Comparison of ENCODE assay signal across 8 cellular contexts in genomic region chr3:149659173-149659468, GRCh38. TPM values are rescaled to one million over a fixed set of nuclear protein-coding genes. Genes with fewer than 3 reads are reported as not detected.
A peak's percentile ranks its signal among the peaks of the same experiment; 100 is the strongest.
DNase-seq lines count a peak whose midpoint lies in the region; ATAC-seq and TF ChIP-seq lines count a peak whose summit lies in the region.

No MANE protein-coding gene starts in this region.

- H3K27ac Mint-ChIP-seq in activated CD8-positive, alpha-beta T cell treated with anti-CD3 and anti-CD28 coated beads, Interleukin-2, amount 10 ng/mL, durations not matched to agents 7 days and 5 days = no peak overlapping the region

- peaks cover 54% of the 10 kb centered on the region for H3K27me3 Mint-ChIP-seq in activated CD8-positive, alpha-beta T cell treated with anti-CD3 and anti-CD28 coated beads, Interleukin-2, amount 10 ng/mL, durations not matched to agents 7 days and 5 days (ENCODE audit: low read depth)

- POLR2A ChIA-PET in activated CD8-positive, alpha-beta T cell treated with anti-CD3 and anti-CD28 coated beads, Interleukin-2, amount 10 ng/mL, durations not matched to agents 7 days and 5 days (lab: Charles Lee) = no interaction called here
- POLR2A ChIA-PET in HEK293T (lab: Yijun Ruan, JAX) = interaction anchor here (1.5 to 2.0 kb wide), 5 partner anchors 11 to 86 kb away, joined by 3 to 10 read pairs (median 7); no protein-coding TSS in a partner anchor

- H2AFZ ChIP-seq in Karpas-422 (ENCODE audit: low read length) = no peak overlapping the region

- H3K9me3 ChIP-seq in iPS-15b (ENCODE audit: control insufficient read depth, insufficient read depth, low read length) = no peaks in the 10 kb centered on the region
- H3K9me3 ChIP-seq in skeletal muscle tissue (ENCODE audit: control insufficient read depth in 3 of 3, low read length in 3 of 3) = no peaks in the 10 kb centered on the region
- H3K9me3 ChIP-seq in Karpas-422 (ENCODE audit: low read length) = no peaks in the 10 kb centered on the region

- H3K4me1 ChIP-seq in iPS-15b (ENCODE audit: control insufficient read depth, insufficient read depth, low read length) = peaks cover 21% of the 10 kb centered on the region
- peaks cover 15 to 36% (median 28%) of the 10 kb centered on the region in 3 donors for H3K4me1 ChIP-seq in skeletal muscle tissue (ENCODE audit: control insufficient read depth in 3 of 3, insufficient read depth in 3 of 3, low read length in 3 of 3)
- no peaks in the 10 kb centered on the region for H3K4me1 ChIP-seq in Karpas-422 (ENCODE audit: low read length)

- CTCF ChIA-PET in activated CD8-positive, alpha-beta T cell treated with anti-CD3 and anti-CD28 coated beads, Interleukin-2, amount 10 ng/mL, durations not matched to agents 7 days and 5 days (lab: Charles Lee) = interaction anchor here (1.2 to 2.6 kb wide), 2 partner anchors 90 to 132 kb away, joined by 4 to 10 read pairs; no protein-coding TSS in a partner anchor
- CTCF ChIA-PET in HEK293T (lab: Yijun Ruan, JAX) = interaction anchor here (2.2 kb wide), 1 partner anchor 91 kb away, joined by 5 read pairs; no protein-coding TSS in a partner anchor

- H3K36me3 ChIP-seq in H7 (replicated peaks; ENCODE audit: control insufficient read depth, insufficient read depth, low read length) (no peaks in the 10 kb centered on the region), iPS-15b (ENCODE audit: control insufficient read depth, insufficient read depth, low read length) (no peaks in the 10 kb centered on the region), skeletal muscle tissue (ENCODE audit: control insufficient read depth in 3 of 3, insufficient read depth in 3 of 3, low read length in 3 of 3) (peaks cover 0 to 3% (median 0%) of the 10 kb centered on the region in 3 donors), Karpas-422 (ENCODE audit: insufficient read depth, low read length) (no peaks in the 10 kb centered on the region)

- no peaks in the 10 kb centered on the region for H3K9me3 Mint-ChIP-seq in activated CD8-positive, alpha-beta T cell treated with anti-CD3 and anti-CD28 coated beads, Interleukin-2, amount 10 ng/mL, durations not matched to agents 7 days and 5 days (ENCODE audit: insufficient read depth)

- peaks cover 13% of the 10 kb centered on the region for H3K4me1 Mint-ChIP-seq in activated CD8-positive, alpha-beta T cell treated with anti-CD3 and anti-CD28 coated beads, Interleukin-2, amount 10 ng/mL, durations not matched to agents 7 days and 5 days (ENCODE audit: low read depth)

- H3K9me2 ChIP-seq in Karpas-422 (replicated peaks; ENCODE audit: insufficient read depth, low read length) = no peaks in the 10 kb centered on the region

- DNase-seq in H7 = no peak
- no peak for DNase-seq in activated CD8-positive, alpha-beta T cell treated with anti-CD3 and anti-CD28 coated beads, Interleukin-2, amount 10 ng/mL, durations not matched to agents 7 days and 5 days
- no peak for DNase-seq in SHP77 (lab: John Stamatoyannopoulos, UW)
- DNase-seq in HEK293T (ENCODE audit: extremely low spot score) = no peak
- no peak for DNase-seq in Karpas-422

- H4K20me1 ChIP-seq in Karpas-422 (ENCODE audit: insufficient read depth, low read depth, low read length) = no peaks in the 10 kb centered on the region

- no peaks in the 10 kb centered on the region for H3K79me2 ChIP-seq in Karpas-422 (ENCODE audit: low read length)

- no peak for ATAC-seq in activated CD8-positive, alpha-beta T cell treated with anti-CD3 and anti-CD28 coated beads, Interleukin-2, amount 10 ng/mL, durations not matched to agents 7 days and 5 days
- ATAC-seq in GM18858 (IDR thresholded peaks at IDR 0.05; ENCODE audit: unreplicated experiment) = no peak

- H3K4me3 ChIP-seq in H7 (ENCODE audit: insufficient read depth, low read depth, low read length) (peak overlapping the region; percentile 89; the same call in 1 of the 2 replicates), iPS-15b (ENCODE audit: low read depth, low read length) (peak overlapping the region; percentile 94), skeletal muscle tissue (ENCODE audit: low read length in 3 of 3) (peak overlapping the region in 2 of 3 donors; percentile 89 to 95), Karpas-422 (ENCODE audit: low read length) (no peak overlapping the region)

- no peaks in the 10 kb centered on the region for H3K36me3 Mint-ChIP-seq in activated CD8-positive, alpha-beta T cell treated with anti-CD3 and anti-CD28 coated beads, Interleukin-2, amount 10 ng/mL, durations not matched to agents 7 days and 5 days (ENCODE audit: low read depth)

- H3K27ac ChIP-seq in skeletal muscle tissue (ENCODE audit: low read depth, low read length) (peak overlapping the region; percentile 99), Karpas-422 (ENCODE audit: low read length) (no peak overlapping the region)

- no peak overlapping the region for H3K4me2 ChIP-seq in Karpas-422 (ENCODE audit: low read depth, low read length, poor library complexity, severe bottlenecking)

- H3K4me3 Mint-ChIP-seq in activated CD8-positive, alpha-beta T cell treated with anti-CD3 and anti-CD28 coated beads, Interleukin-2, amount 10 ng/mL, durations not matched to agents 7 days and 5 days = peak overlapping the region; percentile 79

- H3K9ac ChIP-seq in iPS-15b (ENCODE audit: low read depth, low read length) (peak overlapping the region; percentile 87), skeletal muscle tissue (ENCODE audit: low read depth in 1 of 3, low read length in 3 of 3) (peak overlapping the region; percentile 90 to 98 (median 96)), Karpas-422 (ENCODE audit: low read length) (no peak overlapping the region)

- H3K27me3 ChIP-seq in H7 (ENCODE audit: control insufficient read depth, insufficient read depth, low read length) (no peaks in the 10 kb centered on the region), iPS-15b (ENCODE audit: control insufficient read depth, insufficient read depth, low read length) (peaks cover 6% of the 10 kb centered on the region), skeletal muscle tissue (ENCODE audit: control insufficient read depth in 3 of 3, insufficient read depth in 3 of 3, low read length in 3 of 3) (no peaks in the 10 kb centered on the region), Karpas-422 (ENCODE audit: low read length) (no peaks in the 10 kb centered on the region)

TF ChIP-seq in HEK293T, 16 proteins besides CTCF, POLR2A, EP300 and RAD21:
- TF ChIP-seq ELF4 (IDR thresholded peaks at IDR 0.05) (no peak), ARNT (IDR thresholded peaks at IDR 0.05) (no peak), SP1 (IDR thresholded peaks at IDR 0.05) (no peak), HDGF (IDR thresholded peaks at IDR 0.05; ENCODE audit: borderline replicate concordance) (no peak), FOXM1 (IDR thresholded peaks at IDR 0.05; ENCODE audit: borderline replicate concordance) (no peak), FOXA1 (IDR thresholded peaks at IDR 0.05) (no peak), CTBP1 (IDR thresholded peaks at IDR 0.05; ENCODE audit: borderline replicate concordance) (no peak), L3MBTL2 (conservative IDR thresholded peaks at IDR 0.05) (no peak), NFRKB (IDR thresholded peaks at IDR 0.05) (no peak), FOXK2 (IDR thresholded peaks at IDR 0.05) (no peak), LEF1 (IDR thresholded peaks at IDR 0.05; ENCODE audit: borderline replicate concordance) (no peak)
- TF ChIP-seq, protein P1, sequence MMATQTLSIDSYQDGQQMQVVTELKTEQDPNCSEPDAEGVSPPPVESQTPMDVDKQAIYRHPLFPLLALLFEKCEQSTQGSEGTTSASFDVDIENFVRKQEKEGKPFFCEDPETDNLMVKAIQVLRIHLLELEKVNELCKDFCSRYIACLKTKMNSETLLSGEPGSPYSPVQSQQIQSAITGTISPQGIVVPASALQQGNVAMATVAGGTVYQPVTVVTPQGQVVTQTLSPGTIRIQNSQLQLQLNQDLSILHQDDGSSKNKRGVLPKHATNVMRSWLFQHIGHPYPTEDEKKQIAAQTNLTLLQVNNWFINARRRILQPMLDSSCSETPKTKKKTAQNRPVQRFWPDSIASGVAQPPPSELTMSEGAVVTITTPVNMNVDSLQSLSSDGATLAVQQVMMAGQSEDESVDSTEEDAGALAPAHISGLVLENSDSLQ (IDR thresholded peaks at IDR 0.05) = no peak

RNA-seq across cellular contexts. Expression of gene WWTR1, which starts 1.3 kb away (rescaled TPM):
- 14.1 and 22.0 TPM in 2 replicates for total RNA-seq in H7 (2014; rRNA removed; shearing (Covaris generic))
- total RNA-seq in activated CD8-positive, alpha-beta T cell treated with anti-CD3 and anti-CD28 coated beads, Interleukin-2, amount 10 ng/mL, durations not matched to agents 7 days and 5 days = under 1 TPM; 0.31 to 0.53 TPM
- total RNA-seq in skeletal muscle tissue = 34.4 TPM
- 0.11 TPM in 1 of 2 replicates, not detected in the other for total RNA-seq in Karpas-422 (2014; rRNA removed; shearing (Covaris generic); ENCODE audit: low replicate concordance)
